In genomic region chr14:36976571-36977023, GRCh38 we compare ENCODE assay signal across 14 cellular contexts.
DNase-seq lines count a peak whose midpoint lies in the region; ATAC-seq lines count a peak whose summit lies in the region.
"Had no signal": no experiment of that assay in that cellular context is flagged by ENCODE, and none has a peak within 500 bp of the region (broad histone marks: within the 10 kb centered on the region; RNA-seq: fewer than 3 reads in every experiment).

No MANE protein-coding gene starts in this region.

- no peaks in the 10 kb centered on the region for H3K36me3 Mint-ChIP-seq in activated T-cell treated with anti-CD3 and anti-CD28 coated beads, Interleukin-2, amount 50 U/mL, for 4 hours (ENCODE audit: insufficient read depth)

- H3K36me3 ChIP-seq in adipocyte (ENCODE audit: control insufficient read depth, insufficient read depth, low read length, severe bottlenecking), result no peaks in the 10 kb centered on the region

- peaks cover 4% of the 10 kb centered on the region for H3K9me3 Mint-ChIP-seq in activated T-cell treated with anti-CD3 and anti-CD28 coated beads, Interleukin-2, amount 50 U/mL, for 4 hours

- H3K27me3 Mint-ChIP-seq in activated T-cell treated with anti-CD3 and anti-CD28 coated beads, Interleukin-2, amount 50 U/mL, for 4 hours (ENCODE audit: low read depth), result no peaks in the 10 kb centered on the region
- H3K27me3 Mint-ChIP-seq: T-helper 17 cell had no signal

- no peaks in the 10 kb centered on the region for H3K27me3 ChIP-seq in adipocyte (replicated peaks; ENCODE audit: control insufficient read depth, insufficient read depth, low read length)

- H3K4me1 Mint-ChIP-seq in activated T-cell treated with anti-CD3 and anti-CD28 coated beads, Interleukin-2, amount 50 U/mL, for 4 hours (ENCODE audit: low read depth), result no peaks in the 10 kb centered on the region
- H3K4me1 Mint-ChIP-seq: T-helper 17 cell had no signal

- in situ Hi-C loops in KBM-7 (cut with MboI; ENCODE audit: low pct_unique_long_range_greater_than_20kb, low sequenced_read_pairs), result no loop called here

- ATAC-seq in activated T-cell treated with anti-CD3 and anti-CD28 coated beads, Interleukin-2, amount 50 U/mL, for 4 hours, result no peak
- no peak for ATAC-seq in GM18517 (IDR thresholded peaks at IDR 0.05; ENCODE audit: unreplicated experiment)
- ATAC-seq: T-helper 17 cell had no signal

- peaks cover 17% of the 10 kb centered on the region for H3K4me1 ChIP-seq in adipocyte (ENCODE audit: control insufficient read depth, insufficient read depth, low read length)

- peak; percentile 71 for DNase-seq in DMS53 (lab: John Stamatoyannopoulos, UW)
- peak; percentile 79 for DNase-seq in KBM-7
- peak; percentile 40 for DNase-seq in adipocyte (ENCODE audit: low read depth)
- DNase-seq in islet precursor cell, result peak; percentile 58
- DNase-seq in epidermal melanocyte (ENCODE audit: insufficient read length, low spot score), result no peak
- no peak for DNase-seq in activated T-cell treated with anti-CD3 and anti-CD28 coated beads, Interleukin-2, amount 50 U/mL, for 4 hours
- DNase-seq in NCI-H2081 (lab: John Stamatoyannopoulos, UW), result no peak
- DNase-seq: hippocampal formation; NCI-H1436; posterior cingulate gyrus; stimulated activated CD4-positive, alpha-beta T cell treated with anti-CD3 and anti-CD28 coated beads, Interleukin-2, amount 100 ng/mL, for 24 hours; stimulated activated naive CD4-positive, alpha-beta T cell; T-helper 17 cell had no signal

- no peak overlapping the region for H3K4me3 ChIP-seq in adipocyte (ENCODE audit: low read length)

- no peak overlapping the region for H3K4me3 Mint-ChIP-seq in activated T-cell treated with anti-CD3 and anti-CD28 coated beads, Interleukin-2, amount 50 U/mL, for 4 hours
- H3K4me3 Mint-ChIP-seq: T-helper 17 cell had no signal

- H3K9me3 ChIP-seq in adipocyte (ENCODE audit: control insufficient read depth, low read length), result no peaks in the 10 kb centered on the region

- H3K9ac ChIP-seq in adipocyte (ENCODE audit: low read length), result no peak overlapping the region

Comparison
In these comparisons a context has a peak if more than half of its experiments do, and no peak if none do; other contexts are left out.
1. DNase-seq: peak in DMS53 (single experiment), KBM-7 (single experiment), adipocyte (single experiment) and islet precursor cell (single experiment); none in epidermal melanocyte (single experiment), activated T-cell treated with anti-CD3 and anti-CD28 coated beads, Interleukin-2, amount 50 U/mL, for 4 hours (single experiment) and NCI-H2081 (0 of 2).